ENCODE assay signal across 30 cellular contexts in the genomic region with DNA sequence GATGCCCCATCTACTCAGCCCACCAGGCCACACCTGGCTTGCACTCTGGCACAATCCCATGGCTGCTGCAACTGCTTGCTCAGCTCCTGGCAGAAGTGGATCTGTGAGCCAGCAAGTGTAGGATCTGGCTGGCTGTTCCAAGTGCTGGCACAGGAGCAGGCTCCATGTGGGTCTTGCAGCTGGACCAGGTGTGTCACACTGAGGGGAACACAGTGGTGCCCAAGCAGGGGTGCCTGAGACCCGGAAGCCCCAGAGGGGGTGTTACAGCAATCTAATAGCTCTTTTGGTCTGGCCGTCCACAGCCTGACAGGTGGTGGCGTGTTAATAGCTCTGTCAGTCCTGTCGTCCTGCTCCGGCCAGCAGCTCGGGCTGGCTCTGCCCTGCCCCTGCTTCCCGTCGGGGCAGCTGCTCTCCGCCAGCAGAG.
"Had no signal": no experiment of that assay in that cellular context is flagged by ENCODE, and none has a peak within 500 bp of the region (broad histone marks: within the 10 kb centered on the region; RNA-seq: fewer than 3 reads in every experiment).

No MANE protein-coding gene starts in this region.

- H3K36me3 ChIP-seq: ascending aorta, cardiac muscle cell, colonic mucosa, heart right ventricle, left ventricle myocardium inferior, pancreas, prostate gland, sigmoid colon, suprapubic skin, tibial artery had no signal

- H3K4me1 Mint-ChIP-seq: brain had no signal

- H3K27me3 ChIP-seq: ascending aorta, cardiac muscle cell, colonic mucosa, heart right ventricle, pancreas, sigmoid colon had no signal

- H3K36me3 Mint-ChIP-seq: activated naive CD4-positive, alpha-beta T cell treated with anti-CD3 and anti-CD28 coated beads, Interleukin-2, amount 10 ng/mL, durations not matched to agents 7 days and 5 days; activated naive CD8-positive, alpha-beta T cell treated with anti-CD3 and anti-CD28 coated beads, Interleukin-2, amount 10 ng/mL, durations not matched to agents 7 days and 5 days; brain; naive B cell had no signal

- H3K4me3 ChIP-seq: ascending aorta, cardiac muscle cell, colonic mucosa, heart right ventricle, left ventricle myocardium inferior, pancreas, prostate gland, sigmoid colon, smooth muscle cell, suprapubic skin, tibial artery had no signal

- ATAC-seq: activated CD4-positive, CD25-positive, alpha-beta regulatory T cell treated with anti-CD3 and anti-CD28 coated beads, Interleukin-2, amount 50 U/mL, for 24 hours; pancreas had no signal

- DNase-seq: activated CD4-positive, alpha-beta T cell treated with anti-CD3 and anti-CD28 coated beads for 48 hours; activated CD4-positive, alpha-beta T cell treated with anti-CD3 and anti-CD28 coated beads, Interleukin-2, amount 50 U/mL, for 48 hours; activated CD8-positive, alpha-beta memory T cell treated with anti-CD3 and anti-CD28 coated beads, Interleukin-2, amount 50 U/mL, for 4 hours; activated effector memory CD4-positive, alpha-beta T cell treated with anti-CD3 and anti-CD28 coated beads, Interleukin-2, amount 50 U/mL, for 16 hours; activated naive CD4-positive, alpha-beta T cell treated with anti-CD3 and anti-CD28 coated beads, Interleukin-2, amount 10 ng/mL, durations not matched to agents 7 days and 5 days; activated naive CD8-positive, alpha-beta T cell treated with anti-CD3 and anti-CD28 coated beads, Interleukin-2, amount 10 ng/mL, durations not matched to agents 7 days and 5 days; activated T-cell treated with anti-CD3 and anti-CD28 coated beads, Interleukin-2, amount 50 U/mL, for 1 hour; cerebellar nuclear complex; colonic mucosa; effector memory CD4-positive, alpha-beta T cell; erythroblast; heart right ventricle; left ventricle myocardium inferior; naive B cell; nucleus accumbens; sigmoid colon; stimulated activated CD4-positive, alpha-beta T cell treated with anti-CD3 and anti-CD28 coated beads, Interleukin-1b, Interleukin-23, amount 100 ng/mL, for 48 hours; stimulated activated naive CD4-positive, alpha-beta T cell; T-helper 9 cell; tibial artery had no signal

- H3K27ac ChIP-seq: ascending aorta, cardiac muscle cell, colonic mucosa, heart right ventricle, left ventricle myocardium inferior, pancreas, prostate gland, sigmoid colon, suprapubic skin, tibial artery, VCaP had no signal

- H3K4me3 Mint-ChIP-seq: activated naive CD4-positive, alpha-beta T cell treated with anti-CD3 and anti-CD28 coated beads, Interleukin-2, amount 10 ng/mL, durations not matched to agents 7 days and 5 days; activated naive CD8-positive, alpha-beta T cell treated with anti-CD3 and anti-CD28 coated beads, Interleukin-2, amount 10 ng/mL, durations not matched to agents 7 days and 5 days; activated T-helper 1 cell treated with anti-CD3 and anti-CD28 coated beads, Interleukin-12 subunit alpha, Interleukin-12 subunit beta, Interleukin-2, Interleukin-4 antibody, amounts not matched to agents 30 ng/mL and 10 ng/mL and 1 ng/mL, durations not matched to agents 14 hours and 24 hours and 36 hours; brain had no signal

- H3K27ac Mint-ChIP-seq: activated naive CD4-positive, alpha-beta T cell treated with anti-CD3 and anti-CD28 coated beads, Interleukin-2, amount 10 ng/mL, durations not matched to agents 7 days and 5 days; activated naive CD8-positive, alpha-beta T cell treated with anti-CD3 and anti-CD28 coated beads, Interleukin-2, amount 10 ng/mL, durations not matched to agents 7 days and 5 days; activated T-helper 1 cell treated with anti-CD3 and anti-CD28 coated beads, Interleukin-12 subunit alpha, Interleukin-12 subunit beta, Interleukin-2, Interleukin-4 antibody, amounts not matched to agents 30 ng/mL and 10 ng/mL and 1 ng/mL, durations not matched to agents 14 hours and 24 hours and 36 hours; brain had no signal

- H3K4me1 ChIP-seq: ascending aorta, colonic mucosa, pancreas, prostate gland, sigmoid colon, suprapubic skin had no signal

- H3K9me3 ChIP-seq: ascending aorta, colonic mucosa, heart right ventricle, left ventricle myocardium inferior, pancreas, prostate gland, sigmoid colon, suprapubic skin, tibial artery had no signal

- H3K9me3 Mint-ChIP-seq: activated naive CD8-positive, alpha-beta T cell treated with anti-CD3 and anti-CD28 coated beads, Interleukin-2, amount 10 ng/mL, durations not matched to agents 7 days and 5 days had no signal
